ENCODE assay signal across 13 cellular contexts in genomic region chr4:8225704-8226443, GRCh38. TPM values are rescaled to one million over a fixed set of nuclear protein-coding genes. Genes with fewer than 3 reads are reported as not detected.
DNase-seq lines count a peak whose midpoint lies in the region; ATAC-seq and TF ChIP-seq lines count a peak whose summit lies in the region.
"Had no signal": no experiment of that assay in that cellular context is flagged by ENCODE, and none has a peak within 500 bp of the region (broad histone marks: within the 10 kb centered on the region; RNA-seq: fewer than 3 reads in every experiment).

No MANE protein-coding gene starts in this region.

- no peaks in the 10 kb centered on the region for H3K36me3 Mint-ChIP-seq in brain
- H3K36me3 Mint-ChIP-seq in progenitor cell of endocrine pancreas (ENCODE audit: insufficient read depth), result no peaks in the 10 kb centered on the region

- H3K27me3 Mint-ChIP-seq in brain (no peaks in the 10 kb centered on the region), progenitor cell of endocrine pancreas (no peaks in the 10 kb centered on the region)
- H3K27me3 Mint-ChIP-seq: CD8-positive, alpha-beta memory T cell had no signal

- H3K9me3 Mint-ChIP-seq in brain, result peaks cover 0 to 3% (median 0%) of the 10 kb centered on the region in 5 experiments
- no peaks in the 10 kb centered on the region for H3K9me3 Mint-ChIP-seq in progenitor cell of endocrine pancreas (ENCODE audit: low read depth)
- H3K9me3 Mint-ChIP-seq: CD8-positive, alpha-beta memory T cell had no signal

- H3K4me1 Mint-ChIP-seq in brain, result peaks cover 35% of the 10 kb centered on the region
- H3K4me1 Mint-ChIP-seq in progenitor cell of endocrine pancreas (ENCODE audit: low read depth), result peaks cover 18% of the 10 kb centered on the region

- no peak for TF ChIP-seq CTCF in brain (conservative IDR thresholded peaks at IDR 0.05)
- TF ChIP-seq CTCF in progenitor cell of endocrine pancreas (IDR thresholded peaks at IDR 0.05; ENCODE audit: unreplicated experiment), result no peak

- ATAC-seq in GM21526 (IDR thresholded peaks at IDR 0.05; ENCODE audit: low FRiP score, unreplicated experiment), result no peak

- peak; percentile 22 for DNase-seq in NCI-H1694 treated with DMSO at 0.1 percent for 48 hours (lab: John Stamatoyannopoulos, UW)
- no peak for DNase-seq in NCI-H1694 (lab: John Stamatoyannopoulos, UW)
- peak; percentile 74 for DNase-seq in NCI-H2029 treated with DMSO at 0.1 percent for 48 hours (lab: John Stamatoyannopoulos, UW)
- DNase-seq in progenitor cell of endocrine pancreas (ENCODE audit: low spot score, unreplicated experiment), result no peak
- DNase-seq in NCI-H446 (lab: John Stamatoyannopoulos, UW), result no peak
- DNase-seq in stimulated activated CD4-positive, alpha-beta T cell treated with anti-CD3 and anti-CD28 coated beads, Interleukin-4, amount 100 ng/mL, for 24 hours, result no peak
- DNase-seq: 8988T, esophagus squamous epithelium, occipital lobe, small intestine had no signal

- H3K4me3 Mint-ChIP-seq in brain, result no peak overlapping the region
- H3K4me3 Mint-ChIP-seq in progenitor cell of endocrine pancreas (ENCODE audit: low read depth), result peak overlapping the region; percentile 11

- H3K27ac Mint-ChIP-seq in brain (peak overlapping the region in 4 of 5 experiments; percentile 36 to 94 (median 64)), progenitor cell of endocrine pancreas (peak overlapping the region; percentile 69)

RNA-seq across cellular contexts. Expression of gene SH3TC1, which starts 26.8 kb away (rescaled TPM):
- polyA plus RNA-seq in brain (ENCODE audit: insufficient read depth, low read depth, low replicate concordance), result 2.8 TPM
- total RNA-seq in progenitor cell of endocrine pancreas, result 11.2 and 12.5 TPM in 2 replicates

RNA-seq across cellular contexts. Expression of gene HTRA3, which starts 43.7 kb away (rescaled TPM):
- polyA plus RNA-seq in brain (ENCODE audit: insufficient read depth, low read depth, low replicate concordance), result 1.6 TPM
- total RNA-seq in progenitor cell of endocrine pancreas, result 0.69 and 0.86 TPM in 2 replicates
- total RNA-seq: CD8-positive, alpha-beta memory T cell had no signal
- polyA plus RNA-seq: CD8-positive, alpha-beta memory T cell had no signal

Comparison
In these comparisons a context has a peak if more than half of its experiments do, and no peak if none do; other contexts are left out.
1. DNase-seq: peak in NCI-H1694 treated with DMSO at 0.1 percent for 48 hours (single experiment) and NCI-H2029 treated with DMSO at 0.1 percent for 48 hours (single experiment); none in NCI-H1694 (single experiment), progenitor cell of endocrine pancreas (single experiment), NCI-H446 (0 of 2) and stimulated activated CD4-positive, alpha-beta T cell treated with anti-CD3 and anti-CD28 coated beads, Interleukin-4, amount 100 ng/mL, for 24 hours (single experiment).